In the genomic region with DNA sequence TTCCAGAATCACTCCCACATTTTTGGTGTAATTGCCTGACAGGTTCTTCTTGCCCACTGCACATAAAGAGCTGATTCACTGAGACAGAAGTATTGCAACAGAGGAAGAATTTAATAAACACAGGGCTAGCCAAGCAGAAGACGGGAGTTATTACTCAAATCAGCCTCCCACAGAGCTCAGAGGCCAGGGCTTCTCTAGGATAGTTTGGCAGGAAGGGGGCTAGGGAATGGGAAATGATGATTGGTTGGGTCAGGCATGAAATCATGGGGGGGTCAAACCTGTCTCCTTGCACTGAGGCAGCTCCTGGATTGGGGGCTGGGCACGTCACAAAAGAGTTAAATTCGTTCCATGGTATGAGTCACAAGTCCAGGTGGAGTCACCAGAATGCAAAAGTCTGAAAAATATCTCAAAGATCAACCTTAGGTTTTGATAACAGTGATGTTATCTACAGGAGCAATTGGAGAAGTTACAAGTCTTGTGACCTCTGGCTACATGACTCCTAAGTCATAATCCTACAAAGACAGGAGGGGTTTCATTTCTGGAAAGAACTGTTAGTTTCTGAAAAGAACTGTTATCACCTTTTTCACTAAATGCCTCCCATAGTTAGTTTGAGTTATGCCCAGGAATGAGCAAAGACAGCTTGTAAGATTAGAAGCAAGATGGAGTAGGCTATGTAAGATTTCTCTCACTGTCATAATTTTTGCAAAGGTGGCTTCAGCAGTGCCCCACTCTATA, we compare ENCODE assay signal across 17 cellular contexts. TPM values are rescaled to one million over a fixed set of nuclear protein-coding genes. Genes with fewer than 3 reads are reported as not detected.
A peak's percentile ranks its signal among the peaks of the same experiment; 100 is the strongest.
DNase-seq lines count a peak whose midpoint lies in the region; ATAC-seq, FAIRE-seq and TF ChIP-seq lines count a peak whose summit lies in the region.
"Had no signal": no experiment of that assay in that cellular context is flagged by ENCODE, and none has a peak within 500 bp of the region (broad histone marks: within the 10 kb centered on the region; RNA-seq: fewer than 3 reads in every experiment).

No MANE protein-coding gene starts in this region.

- POLR2A ChIA-PET in PC-9 (lab: Charles Lee; ENCODE audit: unreplicated experiment), result interaction anchor here (0.6 to 1.0 kb wide), 6 partner anchors 15 to 1284 kb away, joined by 3 to 11 read pairs (median 4); partner anchors contain the start of gene ERCC6

- no peak overlapping the region for H2BK120ac ChIP-seq in trophoblast cell (ENCODE audit: insufficient read depth, low read length, poor library complexity)

- H3K79me2 ChIP-seq in PC-9 (ENCODE audit: low read depth) (no peaks in the 10 kb centered on the region), trophoblast cell (ENCODE audit: control insufficient read depth, insufficient read depth, low read length, poor library complexity) (no peaks in the 10 kb centered on the region)

- H3K79me1 ChIP-seq in trophoblast cell (ENCODE audit: low read length), result no peaks in the 10 kb centered on the region

- H4K12ac ChIP-seq in trophoblast cell (ENCODE audit: low read depth, low read length), result no peak overlapping the region

- FAIRE-seq in D721Med (lab: Jason Lieb, UNC) (no peak), urothelium cell line (lab: Jason Lieb, UNC) (no peak)
- FAIRE-seq: kidney had no signal

- H3K27ac ChIP-seq in PC-9 (peak overlapping the region; percentile 95), epithelial cell of prostate (peak overlapping the region; percentile 66), trophoblast cell (ENCODE audit: low read depth, low read length) (no peak overlapping the region)
- H3K27ac ChIP-seq: SK-N-MC, testis had no signal

- no peak overlapping the region for H3K14ac ChIP-seq in trophoblast cell (ENCODE audit: low read length)

- DNase-seq in ELR (ENCODE audit: low read depth) (peak; percentile 65), PC-9 (peak; percentile 76 to 94), epithelial cell of prostate (ENCODE audit: low read depth, low spot score) (peak; percentile 40), trophoblast cell (peak; percentile 43 to 92), D721Med (ENCODE audit: insufficient read length, low spot score) (no peak), urothelium cell line (ENCODE audit: low spot score) (no peak)
- DNase-seq in activated CD8-positive, alpha-beta memory T cell treated with anti-CD3 and anti-CD28 coated beads, Interleukin-2, amount 50 U/mL, for 48 hours, result no peak
- DNase-seq: caudate nucleus, foreskin melanocyte, GOT3, kidney, naive B cell, NCI-H1417, NCI-H524, testis had no signal

- no peak overlapping the region for H3K23ac ChIP-seq in trophoblast cell (ENCODE audit: low read length)

- TF ChIP-seq CTCF in PC-9 (conservative IDR thresholded peaks at IDR 0.05) (no peak), D721Med (IDR thresholded peaks at IDR 0.05; ENCODE audit: insufficient read depth, missing control alignments) (no peak)

- H3K9me2 ChIP-seq in PC-9 (ENCODE audit: insufficient read depth), result no peaks in the 10 kb centered on the region; the same call in 1 of the 2 replicates

- ATAC-seq in GM21390 (IDR thresholded peaks at IDR 0.05; ENCODE audit: unreplicated experiment), result no peak

- H3K9ac ChIP-seq in trophoblast cell (ENCODE audit: low read length), result no peak overlapping the region

- no peak overlapping the region for H2AK5ac ChIP-seq in trophoblast cell (ENCODE audit: low read length)

- H3K4me2 ChIP-seq in PC-9, result peak overlapping the region; percentile 71
- H3K4me2 ChIP-seq in trophoblast cell (ENCODE audit: low read length), result no peak overlapping the region

- no peak overlapping the region for H3K18ac ChIP-seq in trophoblast cell (ENCODE audit: low read length)

- H3K9me3 ChIP-seq in PC-9 (ENCODE audit: insufficient read depth, low read depth) (peaks cover 23% of the 10 kb centered on the region; the same call in 1 of the 2 replicates), trophoblast cell (ENCODE audit: insufficient read depth, low read depth, low read length) (peaks cover 7% of the 10 kb centered on the region)
- H3K9me3 ChIP-seq: testis had no signal

- peaks cover 51% of the 10 kb centered on the region for H3F3A ChIP-seq in PC-9 (ENCODE audit: insufficient read depth, low read depth)

- H2BK5ac ChIP-seq in trophoblast cell (ENCODE audit: low read depth, low read length, poor library complexity), result no peak overlapping the region

- no peak overlapping the region for H4K91ac ChIP-seq in trophoblast cell (ENCODE audit: low read depth, low read length)

- no peak overlapping the region for H2BK12ac ChIP-seq in trophoblast cell (ENCODE audit: low read length)

- peak overlapping the region; percentile 38; the same call in 1 of the 2 replicates for H3K4me3 ChIP-seq in PC-9
- no peak overlapping the region for H3K4me3 ChIP-seq in trophoblast cell (ENCODE audit: low read depth, low read length)
- H3K4me3 ChIP-seq: SK-N-MC, testis had no signal

- H3K27me3 ChIP-seq in PC-9 (ENCODE audit: insufficient read depth, low read depth), result no peaks in the 10 kb centered on the region
- no peaks in the 10 kb centered on the region for H3K27me3 ChIP-seq in trophoblast cell (ENCODE audit: insufficient read depth, low read length)
- H3K27me3 ChIP-seq: testis had no signal

- 0 out of 2 replicates have a peak overlapping the region, but pooled peaks have one; percentile 44 for H2AFZ ChIP-seq in PC-9
- H2AFZ ChIP-seq in trophoblast cell (ENCODE audit: insufficient read depth, low read length, poor library complexity), result no peak overlapping the region

- peaks cover 49% of the 10 kb centered on the region for H3K4me1 ChIP-seq in PC-9 (replicated peaks; ENCODE audit: insufficient read depth)
- no peaks in the 10 kb centered on the region for H3K4me1 ChIP-seq in trophoblast cell (ENCODE audit: control insufficient read depth in 1 of 2, insufficient read depth in 2 of 2, low read length in 2 of 2)
- H3K4me1 ChIP-seq: testis had no signal

- no peak overlapping the region for H4K8ac ChIP-seq in trophoblast cell (ENCODE audit: low read depth, low read length)

- no CpG with 5 or more reads among the region's 3 CpGs for WGBS in trophoblast cell (ENCODE audit: extremely low coverage, insufficient coverage, insufficient read length)

- no TSS peak for BruUV-seq in PC-9 (replicated peaks; lab: Mats Ljungman, UMichigan)

- H3K36me3 ChIP-seq in PC-9 (ENCODE audit: low read depth) (0 out of 2 replicates have a peak, but pooled peaks cover 3% of the 10 kb centered on the region), trophoblast cell (ENCODE audit: control insufficient read depth in 1 of 2, insufficient read depth in 2 of 2, low read length in 2 of 2) (no peaks in the 10 kb centered on the region)

- H3K4ac ChIP-seq in trophoblast cell (ENCODE audit: low read depth, low read length), result no peak overlapping the region

- CTCF ChIA-PET in PC-9 (lab: Charles Lee), result interaction anchor here (0.6 to 1.5 kb wide), 3 partner anchors 17 to 43 kb away, joined by 3 to 19 read pairs (median 12); partner anchors contain the start of gene ERCC6

- intact Hi-C loops in PC-9 (cut with micrococcal nuclease; ENCODE audit: unreplicated experiment), result loop anchor here (1.0 kb wide), 2 partner anchors 19 to 30 kb away; partner anchors contain the start of gene ERCC6

- no peaks in the 10 kb centered on the region for H4K20me1 ChIP-seq in PC-9 (ENCODE audit: insufficient read depth)

RNA-seq across cellular contexts. Expression of gene ERCC6, which starts 30.3 kb away (rescaled TPM):
- 47.1 and 49.7 TPM in 2 replicates for total RNA-seq in PC-9 (2021)
- polyA plus RNA-seq in trophoblast cell (2013), result 8.3 and 8.7 TPM in 2 replicates

RNA-seq across cellular contexts. Expression of gene SLC18A3, which starts 40.9 kb away (rescaled TPM):
- not detected in 2 replicates for total RNA-seq in PC-9 (2021)
- 3.0 and 3.9 TPM in 2 replicates for polyA plus RNA-seq in trophoblast cell (2013)
- total RNA-seq: kidney, testis had no signal

RNA-seq across cellular contexts. Expression of gene CHAT, which starts 44.6 kb away (rescaled TPM):
- total RNA-seq in PC-9 (2021), result not detected in 2 replicates
- 0.04 and 0.07 TPM in 2 replicates for polyA plus RNA-seq in trophoblast cell (2013)
- total RNA-seq: kidney had no signal

Comparison
In these comparisons a context has a peak if more than half of its experiments do, and no peak if none do; other contexts are left out.
1. DNase-seq: peak in ELR (single experiment), PC-9 (2 of 2), epithelial cell of prostate (single experiment) and trophoblast cell (2 of 2); none in D721Med (single experiment), activated CD8-positive, alpha-beta memory T cell treated with anti-CD3 and anti-CD28 coated beads, Interleukin-2, amount 50 U/mL, for 48 hours (single experiment) and urothelium cell line (single experiment).